Comparison of ENCODE assay signal across 29 cellular contexts in genomic region chr11:7530013-7530412, GRCh38. TPM values are rescaled to one million over a fixed set of nuclear protein-coding genes. Genes with fewer than 3 reads are reported as not detected.
"Had no signal": no experiment of that assay in that cellular context is flagged by ENCODE, and none has a peak within 500 bp of the region (broad histone marks: within the 10 kb centered on the region; RNA-seq: fewer than 3 reads in every experiment).

No MANE protein-coding gene starts in this region.

- H3K4me3 Mint-ChIP-seq: activated CD4-positive, alpha-beta memory T cell treated with anti-CD3 and anti-CD28 coated beads, Interleukin-2, amount 10 ng/mL, durations not matched to agents 7 days and 5 days; activated CD4-positive, alpha-beta T cell treated with anti-CD3 and anti-CD28 coated beads, Interleukin-2, amount 10 ng/mL, durations not matched to agents 24 days and 14 days; activated naive CD4-positive, alpha-beta T cell treated with anti-CD3 and anti-CD28 coated beads, Interleukin-2, amount 10 ng/mL, durations not matched to agents 7 days and 5 days; activated T-cell treated with anti-CD3 and anti-CD28 coated beads, Interleukin-2, amount 50 U/mL, for 24 hours; mesothelial cell of epicardium; T-helper 1 cell treated with Interleukin-12 subunit alpha and Interleukin-12 subunit beta and Interleukin-4 antibody, amounts not matched to agents 30 μg/mL and 1 μg/mL, for 36 hours had no signal

- H3K4me3 ChIP-seq: hepatocyte, ovary, sigmoid colon, transverse colon had no signal

- H3K9me3 ChIP-seq: ovary, sigmoid colon, transverse colon had no signal

- H3K36me3 Mint-ChIP-seq: mesothelial cell of epicardium, naive B cell had no signal

- H3K4me1 ChIP-seq: sigmoid colon, transverse colon had no signal

- H3K27ac ChIP-seq: hepatocyte, ovary, sigmoid colon, transverse colon had no signal

- H3K36me3 ChIP-seq: ovary, sigmoid colon, transverse colon had no signal

- DNase-seq: activated CD4-positive, alpha-beta memory T cell treated with anti-CD3 and anti-CD28 coated beads, Interleukin-2, amount 10 ng/mL, durations not matched to agents 7 days and 5 days; activated CD4-positive, alpha-beta T cell treated with anti-CD3 and anti-CD28 coated beads, Interleukin-2, amount 10 ng/mL, durations not matched to agents 24 days and 14 days; activated CD4-positive, CD25-positive, alpha-beta regulatory T cell treated with anti-CD3 and anti-CD28 coated beads, Interleukin-2, amount 50 U/mL, for 72 hours; activated CD8-positive, alpha-beta memory T cell treated with anti-CD3 and anti-CD28 coated beads, Interleukin-2, amount 50 U/mL, for 48 hours; activated gamma-delta T cell; activated naive CD4-positive, alpha-beta T cell treated with anti-CD3 and anti-CD28 coated beads, Interleukin-2, amount 10 ng/mL, durations not matched to agents 7 days and 5 days; activated T-cell treated with anti-CD3 and anti-CD28 coated beads, Interleukin-2, amount 50 U/mL, for 24 hours; amygdala; caudate nucleus; cortex of kidney; glutamatergic neuron; kidney; left colon; naive B cell; ovary; retina; sigmoid colon; small intestine; stimulated activated CD4-positive, alpha-beta T cell treated with anti-CD3 and anti-CD28 coated beads, Interleukin-4, amount 100 ng/mL, for 24 hours; stimulated activated naive CD4-positive, alpha-beta T cell; SW 1271; T1000; transverse colon had no signal

- H3K4me2 ChIP-seq: hepatocyte had no signal

- H3K27me3 Mint-ChIP-seq: activated T-cell treated with anti-CD3 and anti-CD28 coated beads, Interleukin-2, amount 50 U/mL, for 24 hours; naive B cell had no signal

- H3K27me3 ChIP-seq: hepatocyte, ovary, sigmoid colon, transverse colon had no signal

- ATAC-seq: esophagus mucosa, left colon had no signal

- H3K9me3 Mint-ChIP-seq: activated CD4-positive, alpha-beta memory T cell treated with anti-CD3 and anti-CD28 coated beads, Interleukin-2, amount 10 ng/mL, durations not matched to agents 7 days and 5 days; activated CD4-positive, alpha-beta T cell treated with anti-CD3 and anti-CD28 coated beads, Interleukin-2, amount 10 ng/mL, durations not matched to agents 24 days and 14 days; activated naive CD4-positive, alpha-beta T cell treated with anti-CD3 and anti-CD28 coated beads, Interleukin-2, amount 10 ng/mL, durations not matched to agents 7 days and 5 days; activated T-cell treated with anti-CD3 and anti-CD28 coated beads, Interleukin-2, amount 50 U/mL, for 24 hours; mesothelial cell of epicardium; naive B cell; T-helper 1 cell treated with Interleukin-12 subunit alpha and Interleukin-12 subunit beta and Interleukin-4 antibody, amounts not matched to agents 30 μg/mL and 1 μg/mL, for 36 hours had no signal

- H3K27ac Mint-ChIP-seq: activated CD4-positive, alpha-beta memory T cell treated with anti-CD3 and anti-CD28 coated beads, Interleukin-2, amount 10 ng/mL, durations not matched to agents 7 days and 5 days; activated CD4-positive, alpha-beta T cell treated with anti-CD3 and anti-CD28 coated beads, Interleukin-2, amount 10 ng/mL, durations not matched to agents 24 days and 14 days; activated naive CD4-positive, alpha-beta T cell treated with anti-CD3 and anti-CD28 coated beads, Interleukin-2, amount 10 ng/mL, durations not matched to agents 7 days and 5 days; activated T-cell treated with anti-CD3 and anti-CD28 coated beads, Interleukin-2, amount 50 U/mL, for 24 hours; mesothelial cell of epicardium; progenitor cell of endocrine pancreas; T-helper 1 cell treated with Interleukin-12 subunit alpha and Interleukin-12 subunit beta and Interleukin-4 antibody, amounts not matched to agents 30 μg/mL and 1 μg/mL, for 36 hours had no signal

- H2AFZ ChIP-seq: hepatocyte had no signal

RNA-seq across cellular contexts. Expression of gene PPFIBP2, which starts 16.2 kb away (rescaled TPM):
- polyA plus RNA-seq: neural cell had no signal

RNA-seq across cellular contexts. Expression of gene OLFML1, which starts 44.7 kb away (rescaled TPM):
- total RNA-seq: activated CD4-positive, alpha-beta memory T cell treated with anti-CD3 and anti-CD28 coated beads, Interleukin-2, amount 10 ng/mL, durations not matched to agents 7 days and 5 days; activated CD4-positive, alpha-beta T cell treated with anti-CD3 and anti-CD28 coated beads, Interleukin-2, amount 10 ng/mL, durations not matched to agents 24 days and 14 days; progenitor cell of endocrine pancreas had no signal
- polyA plus RNA-seq: neural cell had no signal
